ENCODE assay signal across 20 cellular contexts in the genomic region with DNA sequence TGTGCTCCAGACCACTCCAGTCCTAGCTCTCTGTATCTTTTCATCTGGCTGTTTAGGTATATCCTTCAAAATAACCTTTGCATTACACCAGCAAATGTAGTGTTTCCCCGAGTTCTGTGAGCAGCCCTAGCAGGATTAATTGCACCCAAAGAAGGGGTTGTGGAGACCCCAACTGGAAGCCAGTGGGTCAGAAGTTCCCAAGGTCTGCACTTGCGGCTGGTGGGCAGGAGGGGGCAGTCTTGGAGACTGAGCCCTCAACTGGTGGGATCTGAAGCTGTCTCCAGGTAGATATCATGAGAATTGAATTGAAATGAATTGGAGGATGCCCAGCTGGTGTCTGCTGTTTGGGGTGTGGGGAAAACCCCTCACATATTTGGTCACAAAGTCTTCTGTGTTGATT.
DNase-seq lines count a peak whose midpoint lies in the region; ATAC-seq, FAIRE-seq and TF ChIP-seq lines count a peak whose summit lies in the region.
"Had no signal": no experiment of that assay in that cellular context is flagged by ENCODE, and none has a peak within 500 bp of the region (broad histone marks: within the 10 kb centered on the region; RNA-seq: fewer than 3 reads in every experiment).

No MANE protein-coding gene starts in this region.

- H2AFZ ChIP-seq in KMS-11 (ENCODE audit: low read depth) (no peak overlapping the region), H1 (ENCODE audit: low read length) (no peak overlapping the region)

- peak; percentile 29 to 56; a peak in 3 of 4 replicates for TF ChIP-seq RAD21 in H1 (IDR thresholded peaks at IDR 0.05 in 1 of 2, conservative IDR thresholded peaks at IDR 0.05 in 1 of 2; ENCODE audit: low read depth in 2 of 2, low read length in 2 of 2)

- H4K20me1 ChIP-seq in KMS-11 (ENCODE audit: insufficient read depth) (no peaks in the 10 kb centered on the region), H1 (replicated peaks in 1 of 2; ENCODE audit: control insufficient read depth in 1 of 2, insufficient read depth in 2 of 2, low read length in 2 of 2) (no peaks in the 10 kb centered on the region)

- no peak overlapping the region for H2BK15ac ChIP-seq in H1 (ENCODE audit: low read length)

- no peak overlapping the region for H4K5ac ChIP-seq in H1 (ENCODE audit: insufficient read length, low read depth, low read length)

- H2AK5ac ChIP-seq in H1 (ENCODE audit: low read depth, low read length): no peak overlapping the region

- H2BK5ac ChIP-seq in H1 (ENCODE audit: low read depth, low read length): no peak overlapping the region

- H3K79me2 ChIP-seq in KMS-11 (ENCODE audit: insufficient read depth, low read depth) (no peaks in the 10 kb centered on the region), H1 (ENCODE audit: control insufficient read depth in 1 of 2, insufficient read depth in 2 of 2, low read length in 2 of 2) (no peaks in the 10 kb centered on the region)

- DNase-seq in H1 (ENCODE audit: low read depth in 1 of 2, low spot score in 2 of 2) (peak in 1 of 2 experiments; percentile 63), posterior vena cava (ENCODE audit: low spot score) (no peak), gastrocnemius medialis (no peak), amniotic stem cell (lab: John Stamatoyannopoulos, UW) (no peak)
- DNase-seq: ACHN; Caco-2; CD4-positive, CD25-positive, alpha-beta regulatory T cell; DMS153; HFFc6; NCI-H1417 treated with DMSO at 0.1 percent for 48 hours; NCI-H1930; NCI-H774; Peyer's patch had no signal

- no peak overlapping the region for H3K56ac ChIP-seq in H1 (replicated peaks; ENCODE audit: insufficient read length, low read depth, low read length)

- H3K4me2 ChIP-seq in KMS-11 (0 out of 2 replicates have a peak overlapping the region, but pooled peaks have one; percentile 3), H1 (ENCODE audit: insufficient read depth in 1 of 2, low read depth in 2 of 2, low read length in 2 of 2) (no peak overlapping the region)

- H2BK120ac ChIP-seq in H1 (replicated peaks; ENCODE audit: low read depth, low read length): no peak overlapping the region

- H3K4me1 ChIP-seq in KMS-11 (ENCODE audit: low read depth, poor library complexity, severe bottlenecking) (peaks cover 12% of the 10 kb centered on the region), H1 (replicated peaks in 1 of 4; ENCODE audit: control insufficient read depth in 3 of 4, insufficient read depth in 4 of 4, low read length in 3 of 4) (no peaks in the 10 kb centered on the region), gastrocnemius medialis (no peaks in the 10 kb centered on the region)
- H3K4me1 ChIP-seq: Caco-2, Peyer's patch had no signal

- CTCF ChIA-PET in H1 (lab: Charles Lee; ENCODE audit: partially characterized antibody): interaction anchor here (0.6 to 2.0 kb wide), 17 partner anchors 9 to 184 kb away, joined by 3 to 12 read pairs (median 3); no protein-coding TSS in a partner anchor

- H3K27ac ChIP-seq in KMS-11: no peak overlapping the region
- H3K27ac ChIP-seq in H1 (ENCODE audit: low read depth, low read length): no peak overlapping the region
- H3K27ac ChIP-seq in gastrocnemius medialis: no peak overlapping the region
- H3K27ac ChIP-seq: HL-60, Peyer's patch, SK-N-MC had no signal

- no peak overlapping the region for H3K9ac ChIP-seq in KMS-11
- H3K9ac ChIP-seq in H1 (replicated peaks in 1 of 4; ENCODE audit: extremely low read depth in 1 of 4, low read depth in 3 of 4, low read length in 3 of 4): no peak overlapping the region

- H3K14ac ChIP-seq in H1 (ENCODE audit: insufficient read length): no peak overlapping the region

- H3K23ac ChIP-seq in H1 (ENCODE audit: insufficient read length): no peak overlapping the region

- H3K4ac ChIP-seq in H1 (replicated peaks; ENCODE audit: insufficient read length, low read depth, low read length): no peak overlapping the region

- ATAC-seq in GM21786 (IDR thresholded peaks at IDR 0.05; ENCODE audit: unreplicated experiment): peak; percentile 69
- no peak for ATAC-seq in HG02623 (IDR thresholded peaks at IDR 0.05; ENCODE audit: unreplicated experiment)
- no peak for ATAC-seq in gastrocnemius medialis
- ATAC-seq: Right ventricle myocardium inferior had no signal

- no peak overlapping the region for H2BK12ac ChIP-seq in H1 (ENCODE audit: low read depth, low read length)

- 0 out of 4 replicates have a peak, but pooled peaks cover 0 to 2% of the 10 kb centered on the region in 2 experiments for H3K9me3 ChIP-seq in H1 (ENCODE audit: insufficient read depth in 2 of 2, low read depth in 1 of 2, low read length in 1 of 2)
- H3K9me3 ChIP-seq in gastrocnemius medialis: no peaks in the 10 kb centered on the region
- H3K9me3 ChIP-seq: Caco-2, Peyer's patch had no signal

- H4K91ac ChIP-seq in H1 (replicated peaks; ENCODE audit: insufficient read length, low read length): no peak overlapping the region

- no peaks in the 10 kb centered on the region for H3K23me2 ChIP-seq in H1 (ENCODE audit: low read depth, low read length)

- no peak for TF ChIP-seq EP300 in H1 (IDR thresholded peaks at IDR 0.05; ENCODE audit: borderline replicate concordance in 1 of 2, low read depth in 2 of 2, low read length in 2 of 2)

- H3K4me3 ChIP-seq in KMS-11 (IDR thresholded peaks at IDR 0.05; ENCODE audit: insufficient read depth, low read depth, low read length): no peak overlapping the region
- H3K4me3 ChIP-seq in H1 (ENCODE audit: extremely low read depth in 1 of 4, insufficient read depth in 2 of 4, low read depth in 3 of 4, low read length in 4 of 4): no peak overlapping the region
- H3K4me3 ChIP-seq in gastrocnemius medialis: no peak overlapping the region
- H3K4me3 ChIP-seq: Peyer's patch, SK-N-MC had no signal

- intact Hi-C loops in posterior vena cava (cut with DNase I): no loop called here
- intact Hi-C loops in gastrocnemius medialis (cut with DNase I; ENCODE audit: low total_unique reads): no loop called here

- TF ChIP-seq CTCF in KMS-11 (conservative IDR thresholded peaks at IDR 0.05; ENCODE audit: low read depth, low read length) (no peak), H1 (IDR thresholded peaks at IDR 0.05; ENCODE audit: control extremely low read depth in 1 of 3, insufficient read depth in 1 of 3, low read depth in 1 of 3, low read length in 3 of 3) (peak; percentile 76 to 98 (median 82)), gastrocnemius medialis (IDR thresholded peaks at IDR 0.05 in 4 of 5, conservative IDR thresholded peaks at IDR 0.05 in 1 of 5) (no peak)

- no peaks in the 10 kb centered on the region for H3K27me3 ChIP-seq in KMS-11 (ENCODE audit: insufficient read depth, low read depth)
- H3K27me3 ChIP-seq in H1 (replicated peaks in 1 of 4; ENCODE audit: control insufficient read depth in 3 of 4, extremely low read depth in 1 of 4, insufficient read depth in 3 of 4, low read length in 3 of 4): no peaks in the 10 kb centered on the region
- H3K27me3 ChIP-seq in gastrocnemius medialis: no peaks in the 10 kb centered on the region
- H3K27me3 ChIP-seq: Peyer's patch had no signal

- no peak overlapping the region for H4K8ac ChIP-seq in H1 (ENCODE audit: extremely low read depth, insufficient read depth, low read length)

- H3K18ac ChIP-seq in H1 (ENCODE audit: extremely low read depth, low read length): no peak overlapping the region

- WGBS in H1 (ENCODE audit: extremely low coverage in 1 of 2, insufficient coverage in 1 of 2, insufficient read length in 1 of 2, insufficient replicate concordance in 2 of 2, low coverage in 1 of 2, low lambda C conversion rate in 2 of 2, missing lambda C conversion rate in 1 of 2), 2 experiments: 81% methylated on average over 2 of the region's 2 CpGs; no CpG with 5 or more reads in 1 of the 2 experiments

- H2BK20ac ChIP-seq in H1 (ENCODE audit: low read length): no peak overlapping the region

- TF ChIP-seq POLR2A in H1 (IDR thresholded peaks at IDR 0.05; ENCODE audit: control extremely low read depth in 1 of 2, low read depth in 2 of 2, low read length in 2 of 2): no peak
- TF ChIP-seq POLR2A in gastrocnemius medialis (IDR thresholded peaks at IDR 0.05): no peak

- no peaks in the 10 kb centered on the region for H3K36me3 ChIP-seq in KMS-11 (ENCODE audit: insufficient read depth)
- no peaks in the 10 kb centered on the region for H3K36me3 ChIP-seq in H1 (ENCODE audit: control insufficient read depth in 2 of 4, insufficient read depth in 4 of 4, low read length in 3 of 4)
- H3K36me3 ChIP-seq in gastrocnemius medialis: no peaks in the 10 kb centered on the region
- H3K36me3 ChIP-seq: Peyer's patch had no signal

- in situ Hi-C loops in gastrocnemius medialis (cut with MboI; ENCODE audit: low sequenced_read_pairs in 4 of 4): no loop called here

- no peaks in the 10 kb centered on the region for H3K79me1 ChIP-seq in H1 (ENCODE audit: low read depth, low read length)

- POLR2A ChIA-PET in H1 (lab: Charles Lee; ENCODE audit: partially characterized antibody): no interaction called here

- peak; percentile 28 for FAIRE-seq in H1 (lab: Jason Lieb, UNC)
- FAIRE-seq: HTR-8/SVneo had no signal

TF ChIP-seq in H1, 55 proteins besides CTCF, POLR2A, EP300 and RAD21:
- no peak for TF ChIP-seq CBX8 (IDR thresholded peaks at IDR 0.05; ENCODE audit: borderline replicate concordance, low read depth, low read length)
- TF ChIP-seq POU5F1 (IDR thresholded peaks at IDR 0.05; ENCODE audit: low read depth, low read length): peak; percentile 87

Comparison
In these comparisons a context has a peak if more than half of its experiments do, and no peak if none do; other contexts are left out.
1. CTCF ChIP-seq: peak in H1 (3 of 3); none in KMS-11 (single experiment) and gastrocnemius medialis (0 of 5).